Comparison of ENCODE assay signal across 1 cellular context in the genomic region with DNA sequence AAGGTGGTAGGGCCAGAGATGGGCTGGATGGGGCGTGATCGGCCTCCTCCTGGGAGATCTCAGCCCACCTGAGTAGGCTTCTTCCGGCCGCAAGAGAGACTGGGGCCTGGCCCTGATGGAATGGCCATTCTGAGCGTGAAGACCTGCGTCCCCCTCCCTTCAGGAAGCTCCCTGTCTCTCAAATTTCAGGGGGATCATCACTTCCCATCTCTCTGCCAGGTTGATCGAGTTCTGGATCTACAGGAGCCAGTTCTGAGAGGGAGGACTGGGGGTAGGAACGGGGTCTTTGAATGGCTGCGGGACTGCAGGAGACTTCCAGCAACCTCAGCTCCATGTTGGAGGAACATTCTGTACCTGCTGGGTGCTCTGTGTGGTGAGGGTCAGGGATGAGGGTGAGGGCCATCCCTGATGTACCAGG.
TF ChIP-seq lines count a peak whose summit lies in the region.

No MANE protein-coding gene starts in this region.

TF ChIP-seq in endothelial cell of umbilical vein, 7 proteins besides CTCF, POLR2A, EP300 and RAD21:
- TF ChIP-seq, protein P1, sequence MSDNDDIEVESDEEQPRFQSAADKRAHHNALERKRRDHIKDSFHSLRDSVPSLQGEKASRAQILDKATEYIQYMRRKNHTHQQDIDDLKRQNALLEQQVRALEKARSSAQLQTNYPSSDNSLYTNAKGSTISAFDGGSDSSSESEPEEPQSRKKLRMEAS (IDR thresholded peaks at IDR 0.05; ENCODE audit: insufficient read depth, insufficient read length), result no peak
- TF ChIP-seq MYC (IDR thresholded peaks at IDR 0.05; ENCODE audit: low read depth, low read length), result no peak
- no peak for TF ChIP-seq EZH2 (IDR thresholded peaks at IDR 0.05; ENCODE audit: borderline replicate concordance, low read depth, low read length, severe bottlenecking)
- no peak for TF ChIP-seq GATA2 (IDR thresholded peaks at IDR 0.05; ENCODE audit: insufficient read depth, insufficient read length, low read depth, low read length)
- no peak for TF ChIP-seq FOS (IDR thresholded peaks at IDR 0.05; ENCODE audit: borderline replicate concordance, insufficient read depth, low read length)
